In genomic region chr17:13562271-13562800, GRCh38 we compare ENCODE assay signal across 13 cellular contexts. TPM values are rescaled to one million over a fixed set of nuclear protein-coding genes. Genes with fewer than 3 reads are reported as not detected.
DNase-seq lines count a peak whose midpoint lies in the region; ATAC-seq, FAIRE-seq and TF ChIP-seq lines count a peak whose summit lies in the region.
"Had no signal": no experiment of that assay in that cellular context is flagged by ENCODE, and none has a peak within 500 bp of the region (broad histone marks: within the 10 kb centered on the region; RNA-seq: fewer than 3 reads in every experiment).

No MANE protein-coding gene starts in this region.

- H3K79me1 ChIP-seq in IMR-90 (ENCODE audit: low read depth in 1 of 2, low read length in 2 of 2) (peaks cover 31 to 60% of the 10 kb centered on the region in 2 experiments), mesenchymal stem cell (replicated peaks; ENCODE audit: low read length, poor library complexity, severe bottlenecking) (no peaks in the 10 kb centered on the region)

- CTCF ChIA-PET in IMR-90 (lab: Yijun Ruan, JAX), result interaction anchor here (0.6 to 1.2 kb wide), 2 partner anchors 225 to 1481 kb away, joined by 3 read pairs; no protein-coding TSS in a partner anchor

- H3K14ac ChIP-seq in IMR-90 (replicated peaks; ENCODE audit: low read depth, low read length), result peak overlapping the region; percentile 71
- H3K14ac ChIP-seq in mesenchymal stem cell (ENCODE audit: low read length in 2 of 2), result no peak overlapping the region

- peak overlapping the region; percentile 94 for H2BK5ac ChIP-seq in IMR-90 (ENCODE audit: low read depth, low read length, poor library complexity, severe bottlenecking)
- no peak overlapping the region for H2BK5ac ChIP-seq in mesenchymal stem cell (ENCODE audit: low read depth, low read length, poor library complexity, severe bottlenecking)

- H3K23ac ChIP-seq in IMR-90 (ENCODE audit: low read depth, low read length), result peak overlapping the region; percentile 78
- H3K23ac ChIP-seq in mesenchymal stem cell (ENCODE audit: low read length in 2 of 2), result no peak overlapping the region

- H2BK20ac ChIP-seq in IMR-90 (ENCODE audit: low read depth, low read length), result peak overlapping the region; percentile 70

- no peak; the same call in 1 of the 2 replicates for TF ChIP-seq RAD21 in IMR-90 (IDR thresholded peaks at IDR 0.05; ENCODE audit: low read length)

- no peak for TF ChIP-seq EP300 in tibial nerve (IDR thresholded peaks at IDR 0.05)

- H3K4me3 ChIP-seq in AG10803 (ENCODE audit: low read length) (peak overlapping the region; percentile 42), IMR-90 (ENCODE audit: insufficient read depth, low read depth, low read length) (no peak overlapping the region), bronchial epithelial cell (ENCODE audit: low read depth, low read length) (no peak overlapping the region), mesenchymal stem cell (ENCODE audit: insufficient read depth in 1 of 2, low read depth in 1 of 2, low read length in 2 of 2) (peak overlapping the region in 1 of 2 experiments; percentile 50), tibial nerve (no peak overlapping the region)
- H3K4me3 ChIP-seq: body of pancreas had no signal

- H4K5ac ChIP-seq in IMR-90 (ENCODE audit: low read depth, low read length), result peak overlapping the region; percentile 50

- H3K4ac ChIP-seq in IMR-90 (ENCODE audit: low read depth, low read length) (peak overlapping the region; percentile 88), mesenchymal stem cell (ENCODE audit: low read depth in 1 of 2, low read length in 2 of 2) (no peak overlapping the region)

- FAIRE-seq in bronchial epithelial cell (lab: Jason Lieb, UNC), result no peak
- FAIRE-seq: GM12891 had no signal

- DNase-seq in AG10803 (ENCODE audit: low read depth) (peak; percentile 92), IMR-90 (peak; percentile 97), bronchial epithelial cell (ENCODE audit: low read depth) (peak; percentile 67), mesenchymal stem cell (peak; percentile 91), hippocampal formation (lab: John Stamatoyannopoulos, UW) (no peak), NCI-H1105 (lab: John Stamatoyannopoulos, UW) (no peak), tibial nerve (ENCODE audit: low spot score in 2 of 2) (no peak)
- DNase-seq in activated T-cell treated with anti-CD3 and anti-CD28 coated beads, Interleukin-2, amount 50 U/mL, for 1 hour, result no peak
- DNase-seq: CD4-positive, alpha-beta T cell; glutamatergic neuron; NCI-H510A treated with DMSO at 0.1 percent for 48 hours had no signal

- peaks cover 15% of the 10 kb centered on the region; the same call in 1 of the 2 replicates for H3K9me1 ChIP-seq in IMR-90 (ENCODE audit: insufficient read depth, low read length)

- POLR2A ChIA-PET in IMR-90 (lab: Charles Lee; ENCODE audit: unreplicated experiment), result interaction anchor here (1.2 kb wide), 1 partner anchor 216 kb away, joined by 4 read pairs; no protein-coding TSS in a partner anchor

- in situ Hi-C loops in IMR-90 (cut with MboI; ENCODE audit: low sequenced_read_pairs), result no loop called here

- peak; percentile 97 for ATAC-seq in IMR-90 (ENCODE audit: low read depth)
- ATAC-seq: body of pancreas had no signal

- H3K4me1 ChIP-seq in IMR-90 (ENCODE audit: control insufficient read depth, insufficient read depth, low read length) (peaks cover 23% of the 10 kb centered on the region), mesenchymal stem cell (ENCODE audit: control insufficient read depth, insufficient read depth, low read depth, low read length) (peaks cover 8% of the 10 kb centered on the region), tibial nerve (peaks cover 0 to 4% (median 0%) of the 10 kb centered on the region in 4 donors)
- H3K4me1 ChIP-seq: body of pancreas had no signal

- H3K18ac ChIP-seq in IMR-90 (ENCODE audit: low read depth, low read length) (peak overlapping the region; percentile 26), mesenchymal stem cell (ENCODE audit: low read depth in 1 of 2, low read length in 2 of 2) (peak overlapping the region; percentile 58 to 71)

- peak overlapping the region; percentile 11 to 84 for H2BK12ac ChIP-seq in mesenchymal stem cell (ENCODE audit: low read length in 2 of 2)

- H2BK15ac ChIP-seq in IMR-90 (ENCODE audit: low read depth, low read length) (peak overlapping the region; percentile 7; the same call in 2 of the 3 replicates), mesenchymal stem cell (ENCODE audit: low read depth, poor library complexity, severe bottlenecking) (no peak overlapping the region)

- peak overlapping the region; percentile 90 for H4K91ac ChIP-seq in IMR-90 (ENCODE audit: insufficient read depth, low read depth, low read length)
- H4K91ac ChIP-seq in mesenchymal stem cell (ENCODE audit: low read length), result no peak overlapping the region

- H3K27ac ChIP-seq in IMR-90 (ENCODE audit: insufficient read depth, low read length), result peak overlapping the region; percentile 83
- H3K27ac ChIP-seq in mesenchymal stem cell (ENCODE audit: low read length, poor library complexity, severe bottlenecking), result peak overlapping the region; percentile 83
- H3K27ac ChIP-seq in tibial nerve, result no peak overlapping the region
- H3K27ac ChIP-seq: body of pancreas had no signal

- H3K56ac ChIP-seq in IMR-90 (ENCODE audit: extremely low read depth, insufficient read depth, low read length), result peak overlapping the region; percentile 52; the same call in 1 of the 2 replicates

- TF ChIP-seq POLR2A in IMR-90 (IDR thresholded peaks at IDR 0.05; ENCODE audit: low read depth, low read length) (peak; percentile 36; the same call in 1 of the 2 replicates), tibial nerve (IDR thresholded peaks at IDR 0.05) (no peak)

- H3K4me2 ChIP-seq in IMR-90 (ENCODE audit: low read depth, low read length) (peak overlapping the region; percentile 68), mesenchymal stem cell (ENCODE audit: low read length, poor library complexity, severe bottlenecking) (no peak overlapping the region)

- peaks cover 2% of the 10 kb centered on the region for H3K9me3 ChIP-seq in IMR-90 (ENCODE audit: control insufficient read depth, insufficient read depth, low read length)
- peaks cover 9% of the 10 kb centered on the region for H3K9me3 ChIP-seq in mesenchymal stem cell (ENCODE audit: control insufficient read depth, low read length)
- H3K9me3 ChIP-seq in tibial nerve, result peaks cover 0 to 10% (median 0%) of the 10 kb centered on the region in 4 donors
- H3K9me3 ChIP-seq: body of pancreas had no signal

- intact Hi-C loops in IMR-90 (cut with micrococcal nuclease), result no loop called here

- no peaks in the 10 kb centered on the region for H3K36me3 ChIP-seq in IMR-90 (ENCODE audit: control insufficient read depth, insufficient read depth, low read length)
- no peaks in the 10 kb centered on the region for H3K36me3 ChIP-seq in bronchial epithelial cell (ENCODE audit: control insufficient read depth, insufficient read depth, low read length)
- H3K36me3 ChIP-seq in mesenchymal stem cell (ENCODE audit: control insufficient read depth in 1 of 2, insufficient read depth in 2 of 2, low read depth in 1 of 2, low read length in 2 of 2), result peaks cover 0 to 4% of the 10 kb centered on the region in 2 experiments
- no peaks in the 10 kb centered on the region for H3K36me3 ChIP-seq in tibial nerve

- no CpG with 5 or more reads among the region's 13 CpGs for WGBS in IMR-90 (ENCODE audit: extremely low coverage in 2 of 2, insufficient read length in 1 of 2), 2 experiments
- WGBS in mesenchymal stem cell, result 26% methylated on average over 12 of the region's 13 CpGs
- WGBS in tibial nerve, 2 donors, result 53 to 61% methylated on average over 10 to 13 of the region's 13 CpGs

- peak overlapping the region; percentile 72 to 90 for H4K8ac ChIP-seq in IMR-90 (ENCODE audit: low read depth in 2 of 2, low read length in 2 of 2)
- no peak overlapping the region for H4K8ac ChIP-seq in mesenchymal stem cell (ENCODE audit: low read length)

- peak overlapping the region; percentile 86 for H2AK9ac ChIP-seq in IMR-90 (replicated peaks; ENCODE audit: low read depth, low read length, poor library complexity)

- TF ChIP-seq CTCF in AG10803 (conservative IDR thresholded peaks at IDR 0.05; ENCODE audit: low read length) (no peak), IMR-90 (conservative IDR thresholded peaks at IDR 0.05; ENCODE audit: low read depth, low read length) (no peak), bronchial epithelial cell (IDR thresholded peaks at IDR 0.05; ENCODE audit: insufficient read depth, low read length, severe bottlenecking) (no peak), tibial nerve (IDR thresholded peaks at IDR 0.05) (no peak)

- H2AK5ac ChIP-seq in IMR-90 (ENCODE audit: low read depth, low read length) (peak overlapping the region; percentile 76; the same call in 1 of the 2 replicates), mesenchymal stem cell (ENCODE audit: low read length, severe bottlenecking) (no peak overlapping the region)

- dilution Hi-C loops in IMR-90 (cut with HindIII; ENCODE audit: low sequenced_read_pairs, unreplicated experiment), result no loop called here

- peak overlapping the region; percentile 91 for H2AFZ ChIP-seq in IMR-90 (replicated peaks; ENCODE audit: low read length, poor library complexity)
- no peak overlapping the region for H2AFZ ChIP-seq in mesenchymal stem cell (ENCODE audit: low read depth, low read length)

- no peaks in the 10 kb centered on the region for H4K20me1 ChIP-seq in IMR-90 (ENCODE audit: insufficient read depth, low read length)

- no peaks in the 10 kb centered on the region for H3K27me3 ChIP-seq in IMR-90 (ENCODE audit: control insufficient read depth, insufficient read depth, low read length)
- H3K27me3 ChIP-seq in bronchial epithelial cell (ENCODE audit: control insufficient read depth, insufficient read depth, low read length), result no peaks in the 10 kb centered on the region
- no peaks in the 10 kb centered on the region for H3K27me3 ChIP-seq in mesenchymal stem cell (ENCODE audit: control insufficient read depth in 1 of 2, insufficient read depth in 1 of 2, low read length in 2 of 2)
- no peaks in the 10 kb centered on the region for H3K27me3 ChIP-seq in tibial nerve
- H3K27me3 ChIP-seq: body of pancreas had no signal

- H2BK120ac ChIP-seq in IMR-90 (ENCODE audit: low read depth, low read length) (peak overlapping the region; percentile 80), mesenchymal stem cell (ENCODE audit: low read depth, low read length) (peak overlapping the region; percentile 21)

- H3K9ac ChIP-seq in IMR-90 (ENCODE audit: low read depth, low read length) (peak overlapping the region; percentile 43; the same call in 1 of the 2 replicates), mesenchymal stem cell (ENCODE audit: low read length) (peak overlapping the region; percentile 71)

- no TSS peak for BruUV-seq in IMR-90 (replicated peaks; lab: Mats Ljungman, UMichigan)

TF ChIP-seq in IMR-90, 13 proteins besides CTCF, POLR2A, EP300 and RAD21 (continues in another document):
- TF ChIP-seq BHLHE40 (IDR thresholded peaks at IDR 0.05; ENCODE audit: low read depth, low read length), result peak; percentile 78

RNA-seq across cellular contexts. Expression of gene HS3ST3A1, which starts 39.4 kb away (rescaled TPM):
- total RNA-seq in IMR-90 (2012; rRNA removed) (7.5 and 9.0 TPM in 2 replicates), bronchial epithelial cell (0.13 and 0.53 TPM in 2 replicates), tibial nerve (1 to 10 TPM in 1 of 4 donors, under 1 TPM in 1, not detected in 2; 0.30 to 7.3 TPM)
- 8.8 and 11.9 TPM in 2 replicates for polyA plus RNA-seq in IMR-90 (2012; rRNA removed)
- 4.1 and 14.2 TPM in 2 replicates for polyA plus RNA-seq in IMR-90 (2012; cell fraction: cytosol; rRNA removed)
- polyA plus RNA-seq in IMR-90 (2012; cell fraction: nucleus; rRNA removed; ENCODE audit: low replicate concordance), result 16.3 and 27.2 TPM in 2 replicates
- polyA plus RNA-seq in mesenchymal stem cell (2013, experiment 1 of 2), result 11.7 TPM
- polyA plus RNA-seq in mesenchymal stem cell (2013, experiment 2 of 2), result 10.4 TPM
- total RNA-seq: body of pancreas had no signal

Comparison
In these comparisons a context has a peak if more than half of its experiments do, and no peak if none do; other contexts are left out.
1. DNase-seq: peak in AG10803 (single experiment), IMR-90 (single experiment), bronchial epithelial cell (single experiment) and mesenchymal stem cell (single experiment); none in hippocampal formation (0 of 2), NCI-H1105 (single experiment), activated T-cell treated with anti-CD3 and anti-CD28 coated beads, Interleukin-2, amount 50 U/mL, for 1 hour (single experiment) and tibial nerve (0 of 2).
2. H3K27ac ChIP-seq: peak in IMR-90 (single experiment) and mesenchymal stem cell (single experiment); none in tibial nerve (0 of 4).